1 cellular context compared by ENCODE assay signal in genomic region chr7:30634193-30634626, GRCh38.
TF ChIP-seq lines count a peak whose summit lies in the region.

No MANE protein-coding gene starts in this region.

TF ChIP-seq in K562, 482 proteins besides CTCF, POLR2A, EP300 and RAD21:
- no peak for TF ChIP-seq FOSL1 (tag; conservative IDR thresholded peaks at IDR 0.05)
- TF ChIP-seq ZNF184 (CRISPR knock-in tag; IDR thresholded peaks at IDR 0.05), result no peak
- TF ChIP-seq DPF2 (IDR thresholded peaks at IDR 0.05), result no peak
- no peak for TF ChIP-seq XRCC4 (IDR thresholded peaks at IDR 0.05; ENCODE audit: extremely low read depth, insufficient read depth, insufficient read length)
- TF ChIP-seq ZKSCAN1 (IDR thresholded peaks at IDR 0.05; ENCODE audit: low read depth, low read length), result no peak
- TF ChIP-seq XRCC5 (IDR thresholded peaks at IDR 0.05; ENCODE audit: low read depth, low read length), result no peak
TF ChIP-seq in K562: peak in this region for 0.
